ENCODE assay signal across 27 cellular contexts in genomic region chr20:54076259-54076658, GRCh38. TPM values are rescaled to one million over a fixed set of nuclear protein-coding genes. Genes with fewer than 3 reads are reported as not detected.
DNase-seq lines count a peak whose midpoint lies in the region; ATAC-seq and TF ChIP-seq lines count a peak whose summit lies in the region.
"Had no signal": no experiment of that assay in that cellular context is flagged by ENCODE, and none has a peak within 500 bp of the region (broad histone marks: within the 10 kb centered on the region; RNA-seq: fewer than 3 reads in every experiment).

No MANE protein-coding gene starts in this region.

- H3K9me3 ChIP-seq in CD4-positive, alpha-beta T cell (ENCODE audit: control insufficient read depth, low read length): no peaks in the 10 kb centered on the region
- no peaks in the 10 kb centered on the region for H3K9me3 ChIP-seq in trophoblast cell (ENCODE audit: insufficient read depth, low read depth, low read length)
- H3K9me3 ChIP-seq: HAP-1 had no signal

- H3K36me3 Mint-ChIP-seq in CD4-positive, alpha-beta T cell (ENCODE audit: low read depth): no peaks in the 10 kb centered on the region
- H3K36me3 Mint-ChIP-seq: CD14-positive monocyte had no signal

- no peak for TF ChIP-seq CTCF in CD4-positive, alpha-beta T cell (IDR thresholded peaks at IDR 0.05)
- TF ChIP-seq CTCF in epithelial cell of esophagus (IDR thresholded peaks at IDR 0.05; ENCODE audit: insufficient read depth, low read depth, low read length, missing control alignments) (no peak), GM10266 (IDR thresholded peaks at IDR 0.05; ENCODE audit: control insufficient read depth, insufficient read depth, low read depth, missing control alignments) (no peak)

- no peak overlapping the region for H2BK5ac ChIP-seq in trophoblast cell (ENCODE audit: low read depth, low read length, poor library complexity)

- H3K27me3 ChIP-seq in CD4-positive, alpha-beta T cell (ENCODE audit: control insufficient read depth, insufficient read depth, low read length): no peaks in the 10 kb centered on the region
- H3K27me3 ChIP-seq in trophoblast cell (ENCODE audit: insufficient read depth, low read length): no peaks in the 10 kb centered on the region

- no peak overlapping the region for H3K14ac ChIP-seq in trophoblast cell (ENCODE audit: low read length)

- H2AK5ac ChIP-seq in trophoblast cell (ENCODE audit: low read length): no peak overlapping the region

- no peak overlapping the region for H2BK120ac ChIP-seq in trophoblast cell (ENCODE audit: insufficient read depth, low read length, poor library complexity)

- CTCF ChIA-PET in CD4-positive, alpha-beta T cell (lab: Charles Lee): no interaction called here

- no peaks in the 10 kb centered on the region for H3K27me3 Mint-ChIP-seq in CD4-positive, alpha-beta T cell

- H3K18ac ChIP-seq in trophoblast cell (ENCODE audit: low read length): no peak overlapping the region

- H2AFZ ChIP-seq in trophoblast cell (ENCODE audit: insufficient read depth, low read length, poor library complexity): no peak overlapping the region
- H2AFZ ChIP-seq: GM23338 had no signal

- DNase-seq in CD4-positive, alpha-beta T cell: no peak
- DNase-seq in LoVo (ENCODE audit: low spot score) (peak; percentile 25), epithelial cell of esophagus (ENCODE audit: low read depth) (peak; percentile 62), trophoblast cell (peak; percentile 24 to 87), GM10266 (ENCODE audit: extremely low spot score) (no peak)
- no peak for DNase-seq in stimulated activated CD4-positive, alpha-beta T cell treated with anti-CD3 and anti-CD28 coated beads, Interleukin-15, amount 100 ng/mL, for 24 hours
- DNase-seq: DMS153; HFFc6; KBM-7; NCI-H1092; NCI-H1417 treated with DMSO at 0.1 percent for 48 hours; NCI-H1694 treated with DMSO at 0.1 percent for 48 hours; NCI-H2081 treated with DMSO at 0.1 percent for 48 hours; NCI-H446; NCI-H524 treated with DMSO at 0.1 percent for 48 hours; NCI-H82; NK-92 treated with Interleukin-12 subunit alpha and Interleukin-12 subunit beta, amount 100 ng/mL, for 24 hours; SHP77 had no signal

- no peaks in the 10 kb centered on the region for H3K36me3 ChIP-seq in trophoblast cell (ENCODE audit: control insufficient read depth in 1 of 2, insufficient read depth in 2 of 2, low read length in 2 of 2)
- H3K36me3 ChIP-seq: HAP-1 had no signal

- no peak overlapping the region for H3K4ac ChIP-seq in trophoblast cell (ENCODE audit: low read depth, low read length)

- no CpG with 5 or more reads among the region's 3 CpGs for whole genome bisulfite sequencing in trophoblast cell (ENCODE audit: extremely low coverage, insufficient coverage, insufficient read length)

- no peaks in the 10 kb centered on the region for H3K9me3 Mint-ChIP-seq in CD4-positive, alpha-beta T cell
- H3K9me3 Mint-ChIP-seq: GM23338, HFFc6 had no signal

- ATAC-seq in CD4-positive, alpha-beta T cell (ENCODE audit: poor library complexity): no peak
- ATAC-seq in GM21619 (IDR thresholded peaks at IDR 0.05; ENCODE audit: unreplicated experiment): no peak
- ATAC-seq: GM23338 had no signal

- H3K27ac Mint-ChIP-seq in CD4-positive, alpha-beta T cell: peak overlapping the region; percentile 39
- H3K27ac Mint-ChIP-seq: CD14-positive monocyte, GM23338, HFFc6 had no signal

- H3K79me2 ChIP-seq in trophoblast cell (ENCODE audit: control insufficient read depth, insufficient read depth, low read length, poor library complexity): no peaks in the 10 kb centered on the region

- no peak overlapping the region for H4K91ac ChIP-seq in trophoblast cell (ENCODE audit: low read depth, low read length)

- H3K4me3 Mint-ChIP-seq in CD4-positive, alpha-beta T cell: no peak overlapping the region
- H3K4me3 Mint-ChIP-seq: CD14-positive monocyte, GM23338, HFFc6 had no signal

- no peaks in the 10 kb centered on the region for H3K79me1 ChIP-seq in trophoblast cell (ENCODE audit: low read length)

- intact Hi-C loops in CD4-positive, alpha-beta T cell (cut with DNase I, micrococcal nuclease): no loop called here

- H4K12ac ChIP-seq in trophoblast cell (ENCODE audit: low read depth, low read length): no peak overlapping the region

- no peaks in the 10 kb centered on the region for H3K4me1 ChIP-seq in trophoblast cell (ENCODE audit: control insufficient read depth in 1 of 2, insufficient read depth in 2 of 2, low read length in 2 of 2)
- H3K4me1 ChIP-seq: HAP-1 had no signal

- no peak overlapping the region for H3K9ac ChIP-seq in trophoblast cell (ENCODE audit: low read length)

- no peak overlapping the region for H2BK12ac ChIP-seq in trophoblast cell (ENCODE audit: low read length)

- no peak overlapping the region for H3K27ac ChIP-seq in CD4-positive, alpha-beta T cell (ENCODE audit: low read depth, low read length)
- no peak overlapping the region for H3K27ac ChIP-seq in trophoblast cell (ENCODE audit: low read depth, low read length)
- H3K27ac ChIP-seq: RWPE1, SK-N-MC had no signal

- no peak overlapping the region for H3K23ac ChIP-seq in trophoblast cell (ENCODE audit: low read length)

- H3K4me1 Mint-ChIP-seq in CD4-positive, alpha-beta T cell (ENCODE audit: low read depth): peaks cover 25% of the 10 kb centered on the region
- H3K4me1 Mint-ChIP-seq: GM23338 had no signal

- POLR2A ChIA-PET in CD4-positive, alpha-beta T cell (lab: Charles Lee): no interaction called here

- no peak overlapping the region for H3K4me2 ChIP-seq in trophoblast cell (ENCODE audit: low read length)
- H3K4me2 ChIP-seq: GM23338 had no signal

- no peak overlapping the region for H3K4me3 ChIP-seq in epithelial cell of esophagus (ENCODE audit: low read length)
- no peak overlapping the region for H3K4me3 ChIP-seq in trophoblast cell (ENCODE audit: low read depth, low read length)
- H3K4me3 ChIP-seq: GM23338, HAP-1, SK-N-MC had no signal

- H4K8ac ChIP-seq in trophoblast cell (ENCODE audit: low read depth, low read length): no peak overlapping the region

RNA-seq across cellular contexts. Expression of gene BCAS1, which starts 5.9 kb away (rescaled TPM):
- total RNA-seq in CD4-positive, alpha-beta T cell: under 1 TPM; 0.20 to 0.27 TPM
- 0.04 TPM in 1 of 2 replicates, not detected in the other for polyA plus RNA-seq in trophoblast cell (2013)
- total RNA-seq: Daoy, G401, LHCN-M2 had no signal

Comparison
In these comparisons a context has a peak if more than half of its experiments do, and no peak if none do; other contexts are left out.
1. DNase-seq: peak in LoVo (single experiment), epithelial cell of esophagus (single experiment) and trophoblast cell (2 of 2); none in CD4-positive, alpha-beta T cell (0 of 10), GM10266 (single experiment) and stimulated activated CD4-positive, alpha-beta T cell treated with anti-CD3 and anti-CD28 coated beads, Interleukin-15, amount 100 ng/mL, for 24 hours (single experiment).